22 cellular contexts compared by ENCODE assay signal in genomic region chr19:46474211-46474610, GRCh38. TPM values are rescaled to one million over a fixed set of nuclear protein-coding genes. Genes with fewer than 3 reads are reported as not detected.
DNase-seq lines count a peak whose midpoint lies in the region; ATAC-seq and TF ChIP-seq lines count a peak whose summit lies in the region.
"Had no signal": no experiment of that assay in that cellular context is flagged by ENCODE, and none has a peak within 500 bp of the region (broad histone marks: within the 10 kb centered on the region; RNA-seq: fewer than 3 reads in every experiment).

No MANE protein-coding gene starts in this region.

- no peaks in the 10 kb centered on the region for H3K27me3 ChIP-seq in Karpas-422 (ENCODE audit: low read length)
- no peaks in the 10 kb centered on the region for H3K27me3 ChIP-seq in smooth muscle cell (ENCODE audit: low read depth)
- H3K27me3 ChIP-seq: SJSA1 had no signal

- POLR2A ChIA-PET in MCF 10A (lab: Yijun Ruan, JAX), result interaction anchor here (0.5 to 2.7 kb wide), 14 partner anchors 9 to 758 kb away, joined by 3 to 28 read pairs (median 6); no protein-coding TSS in a partner anchor

- ATAC-seq in natural killer cell treated with Interleukin-12 subunit alpha and Interleukin-12 subunit beta and Interleukin-15 and Interleukin-18, amount 100 ng/mL, for 72 hours, result no peak
- ATAC-seq: PC-3 had no signal

- peaks cover 4% of the 10 kb centered on the region for H3F3A ChIP-seq in smooth muscle cell (ENCODE audit: low read depth)

- no peaks in the 10 kb centered on the region for H3K36me3 ChIP-seq in Karpas-422 (ENCODE audit: insufficient read depth, low read length)
- H3K36me3 ChIP-seq in smooth muscle cell (ENCODE audit: low read depth), result no peaks in the 10 kb centered on the region
- H3K36me3 ChIP-seq: SJSA1 had no signal

- peak overlapping the region; percentile 71 for H3K27ac Mint-ChIP-seq in MCF 10A (ENCODE audit: low read depth, unreplicated experiment)
- no peak overlapping the region for H3K27ac Mint-ChIP-seq in natural killer cell treated with Interleukin-12 subunit alpha and Interleukin-12 subunit beta and Interleukin-15 and Interleukin-18, amount 100 ng/mL, for 72 hours
- H3K27ac Mint-ChIP-seq: CD4-positive, CD25-positive, alpha-beta regulatory T cell had no signal

- peak overlapping the region; percentile 6 for H3K4me3 Mint-ChIP-seq in MCF 10A (ENCODE audit: unreplicated experiment)
- H3K4me3 Mint-ChIP-seq in natural killer cell treated with Interleukin-12 subunit alpha and Interleukin-12 subunit beta and Interleukin-15 and Interleukin-18, amount 100 ng/mL, for 72 hours, result no peak overlapping the region
- H3K4me3 Mint-ChIP-seq: CD4-positive, CD25-positive, alpha-beta regulatory T cell had no signal

- no TSS peak for BruUV-seq in MCF 10A (replicated peaks; lab: Mats Ljungman, UMichigan)

- H3K9me3 Mint-ChIP-seq in MCF 10A (ENCODE audit: unreplicated experiment), result no peaks in the 10 kb centered on the region
- no peaks in the 10 kb centered on the region for H3K9me3 Mint-ChIP-seq in natural killer cell treated with Interleukin-12 subunit alpha and Interleukin-12 subunit beta and Interleukin-15 and Interleukin-18, amount 100 ng/mL, for 72 hours
- H3K9me3 Mint-ChIP-seq: CD4-positive, CD25-positive, alpha-beta regulatory T cell had no signal

- WGBS in smooth muscle cell (ENCODE audit: low lambda C conversion rate), result 76% methylated on average over 8 of the region's 8 CpGs

- H3K27me3 Mint-ChIP-seq in MCF 10A (ENCODE audit: insufficient read depth, unreplicated experiment), result no peaks in the 10 kb centered on the region
- H3K27me3 Mint-ChIP-seq in natural killer cell treated with Interleukin-12 subunit alpha and Interleukin-12 subunit beta and Interleukin-15 and Interleukin-18, amount 100 ng/mL, for 72 hours, result peaks cover 35 to 38% of the 10 kb centered on the region in 2 donors

- H3K9ac ChIP-seq in Karpas-422 (ENCODE audit: low read length), result no peak overlapping the region
- no peak overlapping the region for H3K9ac ChIP-seq in smooth muscle cell (ENCODE audit: low read depth)

- no peaks in the 10 kb centered on the region for H4K20me1 ChIP-seq in Karpas-422 (ENCODE audit: insufficient read depth, low read depth, low read length)
- no peaks in the 10 kb centered on the region for H4K20me1 ChIP-seq in smooth muscle cell (ENCODE audit: low read depth)

- H3K36me3 Mint-ChIP-seq in MCF 10A (ENCODE audit: insufficient read depth, unreplicated experiment), result peaks cover 6% of the 10 kb centered on the region
- H3K36me3 Mint-ChIP-seq in natural killer cell treated with Interleukin-12 subunit alpha and Interleukin-12 subunit beta and Interleukin-15 and Interleukin-18, amount 100 ng/mL, for 72 hours, result no peaks in the 10 kb centered on the region
- H3K36me3 Mint-ChIP-seq: CD4-positive, CD25-positive, alpha-beta regulatory T cell had no signal

- H3K27ac ChIP-seq in Karpas-422 (ENCODE audit: low read length), result no peak overlapping the region
- H3K27ac ChIP-seq in smooth muscle cell (ENCODE audit: low read depth), result peak overlapping the region; percentile 20
- H3K27ac ChIP-seq: RWPE1, SJSA1 had no signal

- H3K4me1 Mint-ChIP-seq in MCF 10A (ENCODE audit: insufficient read depth, unreplicated experiment), result peaks cover 18% of the 10 kb centered on the region
- H3K4me1 Mint-ChIP-seq in natural killer cell treated with Interleukin-12 subunit alpha and Interleukin-12 subunit beta and Interleukin-15 and Interleukin-18, amount 100 ng/mL, for 72 hours (ENCODE audit: low read depth in 2 of 2), result no peaks in the 10 kb centered on the region

- H3K4me3 ChIP-seq in Karpas-422 (ENCODE audit: low read length) (no peak overlapping the region), smooth muscle cell (no peak overlapping the region)
- H3K4me3 ChIP-seq: SJSA1 had no signal

- CTCF ChIA-PET in MCF 10A (lab: Yijun Ruan, JAX), result interaction anchor here (1.1 to 2.2 kb wide), 4 partner anchors 9 to 79 kb away, joined by 3 to 12 read pairs (median 7); no protein-coding TSS in a partner anchor

- H3K9me3 ChIP-seq in Karpas-422 (ENCODE audit: low read length) (no peaks in the 10 kb centered on the region), smooth muscle cell (replicated peaks; ENCODE audit: low read depth) (no peaks in the 10 kb centered on the region)
- H3K9me3 ChIP-seq: Caco-2, SJSA1 had no signal

- H3K4me1 ChIP-seq in Karpas-422 (ENCODE audit: low read length) (0 out of 2 replicates have a peak, but pooled peaks cover 4% of the 10 kb centered on the region), smooth muscle cell (ENCODE audit: low read depth) (peaks cover 13% of the 10 kb centered on the region)
- H3K4me1 ChIP-seq: Caco-2 had no signal

- intact Hi-C loops in MCF 10A (cut with micrococcal nuclease), result no loop called here
- intact Hi-C loops in head of caudate nucleus (cut with DNase I), result no loop called here

- DNase-seq in Karpas-422 (peak; percentile 32), MCF 10A (ENCODE audit: unreplicated experiment) (peak; percentile 29), kidney tubule cell (ENCODE audit: low spot score) (peak; percentile 65), smooth muscle cell (lab: John Stamatoyannopoulos, UW; ENCODE audit: unreplicated experiment) (no peak), NCI-H2171 treated with DMSO at 0.1 percent for 48 hours (lab: John Stamatoyannopoulos, UW) (no peak), NCI-H510A (lab: John Stamatoyannopoulos, UW) (no peak), head of caudate nucleus (no peak)
- DNase-seq in natural killer cell treated with Interleukin-12 subunit alpha and Interleukin-12 subunit beta and Interleukin-15 and Interleukin-18, amount 100 ng/mL, for 72 hours (ENCODE audit: low spot score), result no peak
- DNase-seq: Caco-2; CD4-positive, CD25-positive, alpha-beta regulatory T cell; DMS153; H7; IMR-90; NCI-H1105 treated with DMSO at 0.1 percent for 48 hours; NCI-H187; NCI-H69; NK-92 treated with Interleukin-12 subunit alpha and Interleukin-12 subunit beta, amount 100 ng/mL, for 24 hours; PC-3 had no signal

- H3K9me2 ChIP-seq in Karpas-422 (replicated peaks; ENCODE audit: insufficient read depth, low read length), result no peaks in the 10 kb centered on the region

- H3K79me2 ChIP-seq in Karpas-422 (ENCODE audit: low read length), result no peaks in the 10 kb centered on the region
- H3K79me2 ChIP-seq in smooth muscle cell (ENCODE audit: low read depth), result no peaks in the 10 kb centered on the region

- TF ChIP-seq CTCF in MCF 10A (IDR thresholded peaks at IDR 0.05; ENCODE audit: unreplicated experiment) (no peak), smooth muscle cell (IDR thresholded peaks at IDR 0.05; ENCODE audit: borderline replicate concordance, insufficient read depth, poor library complexity, severe bottlenecking) (no peak)

- H2AFZ ChIP-seq in Karpas-422 (ENCODE audit: low read length) (no peak overlapping the region), smooth muscle cell (ENCODE audit: low read depth) (no peak overlapping the region)

- H3K4me2 ChIP-seq in Karpas-422 (ENCODE audit: low read depth, low read length, poor library complexity, severe bottlenecking) (no peak overlapping the region), smooth muscle cell (no peak overlapping the region)

RNA-seq across cellular contexts. Expression of gene PNMA8A, which starts 2.8 kb away (rescaled TPM):
- total RNA-seq in Karpas-422 (2014; rRNA removed; shearing (Covaris generic); ENCODE audit: low replicate concordance), result not detected in 2 replicates
- total RNA-seq in MCF 10A (2022), result 6.0 and 7.6 TPM in 2 replicates
- 6.5 and 16.4 TPM in 2 replicates for total RNA-seq in smooth muscle cell
- 3.6 and 5.9 TPM in 2 replicates for polyA plus RNA-seq in smooth muscle cell
- not detected for total RNA-seq in natural killer cell treated with Interleukin-12 subunit alpha and Interleukin-12 subunit beta and Interleukin-15 and Interleukin-18, amount 100 ng/mL, for 72 hours
- total RNA-seq: Caco-2; CD4-positive, CD25-positive, alpha-beta regulatory T cell; HT-29; PC-3 had no signal

RNA-seq across cellular contexts. Expression of gene PNMA8B, which starts 21.5 kb away (rescaled TPM):
- total RNA-seq in Karpas-422 (2014; rRNA removed; shearing (Covaris generic); ENCODE audit: low replicate concordance), result not detected in 2 replicates
- total RNA-seq in MCF 10A (2022) (not detected in 2 replicates), smooth muscle cell (0.49 and 1.0 TPM in 2 replicates)
- polyA plus RNA-seq in smooth muscle cell, result 1.2 TPM in 2 replicates
- not detected for total RNA-seq in natural killer cell treated with Interleukin-12 subunit alpha and Interleukin-12 subunit beta and Interleukin-15 and Interleukin-18, amount 100 ng/mL, for 72 hours
- total RNA-seq: CD4-positive, CD25-positive, alpha-beta regulatory T cell; HT-29; LHCN-M2; PC-3; SJSA1 had no signal

RNA-seq across cellular contexts. Expression of gene PNMA8C, which starts 45.5 kb away (rescaled TPM):
- not detected in 2 replicates for total RNA-seq in Karpas-422 (2014; rRNA removed; shearing (Covaris generic); ENCODE audit: low replicate concordance)
- total RNA-seq in MCF 10A (2022), result not detected in 2 replicates
- not detected in 2 replicates for total RNA-seq in smooth muscle cell
- polyA plus RNA-seq in smooth muscle cell, result not detected in 2 replicates
- not detected for total RNA-seq in natural killer cell treated with Interleukin-12 subunit alpha and Interleukin-12 subunit beta and Interleukin-15 and Interleukin-18, amount 100 ng/mL, for 72 hours
- total RNA-seq: Caco-2; CD4-positive, CD25-positive, alpha-beta regulatory T cell; HT-29; PC-3; SJSA1 had no signal
- polyA plus RNA-seq: CD4-positive, CD25-positive, alpha-beta regulatory T cell had no signal

Comparison
In these comparisons a context has a peak if more than half of its experiments do, and no peak if none do; other contexts are left out.
1. DNase-seq: peak in Karpas-422 (single experiment), MCF 10A (single experiment) and kidney tubule cell (single experiment); none in smooth muscle cell (single experiment), natural killer cell treated with Interleukin-12 subunit alpha and Interleukin-12 subunit beta and Interleukin-15 and Interleukin-18, amount 100 ng/mL, for 72 hours (single experiment), NCI-H2171 treated with DMSO at 0.1 percent for 48 hours (single experiment), NCI-H510A (single experiment) and head of caudate nucleus (0 of 42).